1 cellular context compared by ENCODE assay signal in genomic region chr10:45235260-45235699, GRCh38.
TF ChIP-seq lines count a peak whose summit lies in the region.

No MANE protein-coding gene starts in this region.

TF ChIP-seq in K562, 482 proteins besides CTCF, POLR2A, EP300 and RAD21 (continued from another document):
- peak; percentile 88 for TF ChIP-seq DEAF1 (CRISPR knock-in tag; IDR thresholded peaks at IDR 0.05)
